Comparison of ENCODE assay signal across 23 cellular contexts in genomic region chr21:37273440-37273839, GRCh38. TPM values are rescaled to one million over a fixed set of nuclear protein-coding genes. Genes with fewer than 3 reads are reported as not detected.
DNase-seq lines count a peak whose midpoint lies in the region; ATAC-seq, FAIRE-seq and TF ChIP-seq lines count a peak whose summit lies in the region.
"Had no signal": no experiment of that assay in that cellular context is flagged by ENCODE, and none has a peak within 500 bp of the region (broad histone marks: within the 10 kb centered on the region; RNA-seq: fewer than 3 reads in every experiment).

No MANE protein-coding gene starts in this region.

- no peaks in the 10 kb centered on the region for H4K20me1 ChIP-seq in PC-3 (ENCODE audit: low read length)

- H3K27ac ChIP-seq in A549: no peak overlapping the region
- H3K27ac ChIP-seq in PC-3 (ENCODE audit: low read length): no peak overlapping the region
- H3K27ac ChIP-seq: ascending aorta, gastrocnemius medialis, lower lobe of right lung, ovary, testis had no signal

- H3K9me2 ChIP-seq in PC-3 (replicated peaks; ENCODE audit: low read length): no peaks in the 10 kb centered on the region

- no CpG with 5 or more reads among the region's 1 CpG for WGBS in A549 (ENCODE audit: missing lambda C conversion rate)

- ATAC-seq in A549 (no peak), PC-3 (no peak)
- ATAC-seq: gastrocnemius medialis, lower lobe of right lung, mucosa of descending colon, T-cell had no signal

- no peak for TF ChIP-seq RAD21 in A549 (conservative IDR thresholded peaks at IDR 0.05 in 1 of 2, IDR thresholded peaks at IDR 0.05 in 1 of 2)

- POLR2A ChIA-PET in A549 (lab: Yijun Ruan, JAX): no interaction called here
- POLR2A ChIA-PET in PC-3 (lab: Charles Lee; ENCODE audit: unreplicated experiment): no interaction called here

- H3K36me3 ChIP-seq in H7 (replicated peaks; ENCODE audit: control insufficient read depth, insufficient read depth, low read length): no peaks in the 10 kb centered on the region
- no peaks in the 10 kb centered on the region for H3K36me3 ChIP-seq in PC-3 (ENCODE audit: low read depth, low read length)
- H3K36me3 ChIP-seq: ascending aorta, gastrocnemius medialis, lower lobe of right lung, ovary had no signal

- H3K4me2 ChIP-seq in A549 (0 out of 3 replicates have a peak overlapping the region, but pooled peaks have one; percentile 30), PC-3 (ENCODE audit: low read length) (no peak overlapping the region)

- H3K9ac ChIP-seq in PC-3 (ENCODE audit: low read length): no peak overlapping the region

- H3K9me3 ChIP-seq in A549 (no peaks in the 10 kb centered on the region), PC-3 (ENCODE audit: low read length) (no peaks in the 10 kb centered on the region)
- H3K9me3 ChIP-seq: ascending aorta, gastrocnemius medialis, lower lobe of right lung, mucosa of descending colon, ovary, testis had no signal

- H3F3A ChIP-seq in PC-3 (ENCODE audit: low read length, unreplicated experiment): no peaks in the 10 kb centered on the region

- CTCF ChIA-PET in A549 (lab: Yijun Ruan, JAX): no interaction called here
- CTCF ChIA-PET in PC-3 (lab: Charles Lee): no interaction called here

- 0 out of 2 replicates have a peak overlapping the region, but pooled peaks have one; percentile 2 for H2AFZ ChIP-seq in PC-3 (ENCODE audit: low read length)

- TF ChIP-seq POLR2A in A549 (IDR thresholded peaks at IDR 0.05; ENCODE audit: low read length): no peak

- peaks cover 4% of the 10 kb centered on the region for H3K79me2 ChIP-seq in PC-3 (ENCODE audit: low read length)

- BruUV-seq in PC-3 (replicated peaks; lab: Mats Ljungman, UMichigan): no TSS peak

- DNase-seq in A549 (ENCODE audit: low read depth in 1 of 2, low spot score in 1 of 2) (no peak), H7 (peak; percentile 73), PC-3 (no peak), iPS-NIHi11 (ENCODE audit: low spot score) (peak; percentile 43), NCI-H524 treated with DMSO at 0.1 percent for 48 hours (lab: John Stamatoyannopoulos, UW) (no peak), NOMO-1 treated with dmso at 0.1 percent for 144 hours (lab: John Stamatoyannopoulos, UW; ENCODE audit: unreplicated experiment) (no peak), middle frontal gyrus (ENCODE audit: extremely low spot score, low spot score) (no peak), HK-2 (ENCODE audit: unreplicated experiment) (no peak)
- DNase-seq: ACHN; activated CD4-positive, alpha-beta T cell treated with anti-CD3 and anti-CD28 coated beads, Interleukin-2, amount 50 U/mL, for 1 hour; activated gamma-delta T cell treated with Interleukin-2 at 50 U/mL for 16 hours; activated naive CD8-positive, alpha-beta T cell treated with anti-CD3 and anti-CD28 coated beads, Interleukin-2, amount 10 ng/mL, durations not matched to agents 7 days and 5 days; activated T-cell treated with anti-CD3 and anti-CD28 coated beads, Interleukin-2, amount 50 U/mL, for 24 hours; CD8-positive, alpha-beta memory T cell; gastrocnemius medialis; Karpas-422; lower lobe of right lung; mucosa of descending colon; NCI-H446; ovary; T-cell; testis had no signal

- no peak for FAIRE-seq in A549 (lab: Jason Lieb, UNC)

- H3K4me1 ChIP-seq in A549 (0 out of 3 replicates have a peak, but pooled peaks cover 3% of the 10 kb centered on the region), PC-3 (ENCODE audit: insufficient read depth, low read length) (peaks cover 3% of the 10 kb centered on the region)

- no peaks in the 10 kb centered on the region for H3K27me3 ChIP-seq in H7 (ENCODE audit: control insufficient read depth, insufficient read depth, low read length)
- no peaks in the 10 kb centered on the region for H3K27me3 ChIP-seq in PC-3 (ENCODE audit: low read length)
- H3K27me3 ChIP-seq: ascending aorta, gastrocnemius medialis, ovary, testis had no signal

- intact Hi-C loops in PC-3 (cut with micrococcal nuclease): no loop called here

- H3K4me3 ChIP-seq in A549 (no peak overlapping the region), H7 (ENCODE audit: insufficient read depth, low read depth, low read length) (no peak overlapping the region), PC-3 (ENCODE audit: low read length) (no peak overlapping the region)
- H3K4me3 ChIP-seq: ascending aorta, gastrocnemius medialis, lower lobe of right lung, mucosa of descending colon, ovary, testis had no signal

- no peak for TF ChIP-seq CTCF in A549 (IDR thresholded peaks at IDR 0.05)
- no peak for TF ChIP-seq CTCF in PC-3 (conservative IDR thresholded peaks at IDR 0.05; ENCODE audit: low read depth, low read length)

- TF ChIP-seq EP300 in A549 (IDR thresholded peaks at IDR 0.05): no peak

TF ChIP-seq in A549, 52 proteins besides CTCF, POLR2A, EP300 and RAD21:
- TF ChIP-seq MAZ (IDR thresholded peaks at IDR 0.05; ENCODE audit: borderline replicate concordance, low read depth, low read length) (no peak), ESRRA (IDR thresholded peaks at IDR 0.05; ENCODE audit: borderline replicate concordance, low read length) (no peak), RFX5 (IDR thresholded peaks at IDR 0.05) (no peak), NPAS2 (CRISPR knock-in tag; IDR thresholded peaks at IDR 0.05; ENCODE audit: borderline replicate concordance) (no peak), ZFP36 (IDR thresholded peaks at IDR 0.05; ENCODE audit: borderline replicate concordance, partially characterized antibody) (no peak), CEBPB (IDR thresholded peaks at IDR 0.05) (no peak), CBX2 (IDR thresholded peaks at IDR 0.05; ENCODE audit: borderline replicate concordance, low read depth) (no peak), FOSB (CRISPR knock-in tag; IDR thresholded peaks at IDR 0.05) (no peak), MAX (IDR thresholded peaks at IDR 0.05) (no peak), PBX3 (IDR thresholded peaks at IDR 0.05) (no peak), RARB (CRISPR knock-in tag; IDR thresholded peaks at IDR 0.05) (no peak), ELK1 (IDR thresholded peaks at IDR 0.05; ENCODE audit: low read depth, low read length) (no peak), HEYL (CRISPR knock-in tag; IDR thresholded peaks at IDR 0.05) (no peak), RCOR1 (IDR thresholded peaks at IDR 0.05; ENCODE audit: low read depth, low read length) (no peak)

RNA-seq across cellular contexts. Expression of gene VPS26C, which starts 6.3 kb away (rescaled TPM):
- polyA plus RNA-seq in A549 (2011; rRNA removed) (29.5 and 32.0 TPM in 2 replicates), A549 (2017; fragmentation: RNase III; extraction: RNeasy Plus Mini Kit Qiagen cat#74134 plus additional on column Dnase treatment) (19.4 to 24.2 TPM (median 22.0 TPM) in 3 replicates)
- polyA plus RNA-seq in A549 (2012; cell fraction: cytosol; rRNA removed): 14.3 and 18.5 TPM in 2 replicates
- 12.1 and 14.2 TPM in 2 replicates for polyA plus RNA-seq in A549 (2012; cell fraction: nucleus; rRNA removed)
- 17.5 and 22.5 TPM in 2 replicates for polyA minus RNA-seq in A549 (2011; rRNA and poly(A)+ RNA removed)
- 56.2 and 68.5 TPM in 2 replicates for total RNA-seq in H7 (2014; rRNA removed; shearing (Covaris generic))
- 46.8 and 63.3 TPM in 2 replicates for total RNA-seq in PC-3 (2014; rRNA removed)

Comparison
In these comparisons a context has a peak if more than half of its experiments do, and no peak if none do; other contexts are left out.
1. DNase-seq: peak in H7 (single experiment) and iPS-NIHi11 (single experiment); none in A549 (0 of 2), PC-3 (single experiment), NCI-H524 treated with DMSO at 0.1 percent for 48 hours (single experiment), NOMO-1 treated with dmso at 0.1 percent for 144 hours (single experiment), middle frontal gyrus (single experiment) and HK-2 (single experiment).